In genomic region chr16:52496051-52496876, GRCh38 we compare ENCODE assay signal across 1 cellular context.
TF ChIP-seq lines count a peak whose summit lies in the region.

No MANE protein-coding gene starts in this region.

TF ChIP-seq in HepG2, 621 proteins besides CTCF, POLR2A, EP300 and RAD21 (continued from another document and continues in another):
- TF ChIP-seq ZNF275 (CRISPR knock-in tag; IDR thresholded peaks at IDR 0.05; ENCODE audit: borderline replicate concordance), result no peak
- TF ChIP-seq ZNF607 (CRISPR knock-in tag; IDR thresholded peaks at IDR 0.05; ENCODE audit: borderline replicate concordance), result no peak; the same call in 1 of the 2 replicates
- no peak for TF ChIP-seq FUBP1 (CRISPR knock-in tag; IDR thresholded peaks at IDR 0.05; ENCODE audit: borderline replicate concordance)
- no peak for TF ChIP-seq NFYB (CRISPR knock-in tag; IDR thresholded peaks at IDR 0.05)
- no peak for TF ChIP-seq ZNF546 (CRISPR knock-in tag; conservative IDR thresholded peaks at IDR 0.05)
- TF ChIP-seq FOSL1 (CRISPR knock-in tag; IDR thresholded peaks at IDR 0.05; ENCODE audit: borderline replicate concordance), result no peak
- TF ChIP-seq ZNF44 (CRISPR knock-in tag; IDR thresholded peaks at IDR 0.05), result no peak
- TF ChIP-seq ARNT2 (CRISPR knock-in tag; IDR thresholded peaks at IDR 0.05; ENCODE audit: low read depth), result no peak
- 0 out of 2 replicates have a peak, but pooled peaks have one; percentile 34 for TF ChIP-seq ZNF24 (IDR thresholded peaks at IDR 0.05)
- no peak for TF ChIP-seq IRX3 (CRISPR knock-in tag; IDR thresholded peaks at IDR 0.05; ENCODE audit: borderline replicate concordance, low read depth)
- TF ChIP-seq THAP8 (CRISPR knock-in tag; IDR thresholded peaks at IDR 0.05; ENCODE audit: borderline replicate concordance), result no peak
- TF ChIP-seq ZKSCAN8 (CRISPR knock-in tag; IDR thresholded peaks at IDR 0.05; ENCODE audit: borderline replicate concordance), result peak; percentile 95
- TF ChIP-seq PAX8 (CRISPR knock-in tag; IDR thresholded peaks at IDR 0.05; ENCODE audit: borderline replicate concordance), result no peak
- TF ChIP-seq, protein P1, sequence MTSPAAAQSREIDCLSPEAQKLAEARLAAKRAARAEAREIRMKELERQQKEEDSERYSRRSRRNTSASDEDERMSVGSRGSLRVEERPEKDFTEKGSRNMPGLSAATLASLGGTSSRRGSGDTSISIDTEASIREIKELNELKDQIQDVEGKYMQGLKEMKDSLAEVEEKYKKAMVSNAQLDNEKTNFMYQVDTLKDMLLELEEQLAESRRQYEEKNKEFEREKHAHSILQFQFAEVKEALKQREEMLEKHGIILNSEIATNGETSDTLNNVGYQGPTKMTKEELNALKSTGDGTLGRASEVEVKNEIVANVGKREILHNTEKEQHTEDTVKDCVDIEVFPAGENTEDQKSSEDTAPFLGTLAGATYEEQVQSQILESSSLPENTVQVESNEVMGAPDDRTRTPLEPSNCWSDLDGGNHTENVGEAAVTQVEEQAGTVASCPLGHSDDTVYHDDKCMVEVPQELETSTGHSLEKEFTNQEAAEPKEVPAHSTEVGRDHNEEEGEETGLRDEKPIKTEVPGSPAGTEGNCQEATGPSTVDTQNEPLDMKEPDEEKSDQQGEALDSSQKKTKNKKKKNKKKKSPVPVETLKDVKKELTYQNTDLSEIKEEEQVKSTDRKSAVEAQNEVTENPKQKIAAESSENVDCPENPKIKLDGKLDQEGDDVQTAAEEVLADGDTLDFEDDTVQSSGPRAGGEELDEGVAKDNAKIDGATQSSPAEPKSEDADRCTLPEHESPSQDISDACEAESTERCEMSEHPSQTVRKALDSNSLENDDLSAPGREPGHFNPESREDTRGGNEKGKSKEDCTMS (CRISPR knock-in tag; conservative IDR thresholded peaks at IDR 0.05), result no peak
- TF ChIP-seq, protein P2, sequence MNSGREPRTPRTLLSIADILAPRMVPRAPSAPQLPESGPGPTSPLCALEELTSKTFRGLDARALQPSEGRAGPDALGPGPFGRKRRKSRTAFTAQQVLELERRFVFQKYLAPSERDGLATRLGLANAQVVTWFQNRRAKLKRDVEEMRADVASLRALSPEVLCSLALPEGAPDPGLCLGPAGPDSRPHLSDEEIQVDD (CRISPR knock-in tag; IDR thresholded peaks at IDR 0.05; ENCODE audit: borderline replicate concordance), result no peak
- no peak for TF ChIP-seq NFE2 (CRISPR knock-in tag; IDR thresholded peaks at IDR 0.05)
- TF ChIP-seq, protein P3, sequence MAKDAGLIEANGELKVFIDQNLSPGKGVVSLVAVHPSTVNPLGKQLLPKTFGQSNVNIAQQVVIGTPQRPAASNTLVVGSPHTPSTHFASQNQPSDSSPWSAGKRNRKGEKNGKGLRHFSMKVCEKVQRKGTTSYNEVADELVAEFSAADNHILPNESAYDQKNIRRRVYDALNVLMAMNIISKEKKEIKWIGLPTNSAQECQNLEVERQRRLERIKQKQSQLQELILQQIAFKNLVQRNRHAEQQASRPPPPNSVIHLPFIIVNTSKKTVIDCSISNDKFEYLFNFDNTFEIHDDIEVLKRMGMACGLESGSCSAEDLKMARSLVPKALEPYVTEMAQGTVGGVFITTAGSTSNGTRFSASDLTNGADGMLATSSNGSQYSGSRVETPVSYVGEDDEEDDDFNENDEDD (CRISPR knock-in tag; IDR thresholded peaks at IDR 0.05; ENCODE audit: borderline replicate concordance), result peak; percentile 28; the same call in 1 of the 2 replicates
- no peak for TF ChIP-seq ZNF562 (CRISPR knock-in tag; IDR thresholded peaks at IDR 0.05; ENCODE audit: borderline replicate concordance)
- no peak; the same call in 1 of the 2 replicates for TF ChIP-seq ZNF460 (CRISPR knock-in tag; IDR thresholded peaks at IDR 0.05; ENCODE audit: borderline replicate concordance)
- TF ChIP-seq HCFC1 (IDR thresholded peaks at IDR 0.05; ENCODE audit: low read depth, low read length), result no peak
- TF ChIP-seq ZNF7 (CRISPR knock-in tag; IDR thresholded peaks at IDR 0.05), result no peak
- peak; percentile 100 for TF ChIP-seq MBD4 (IDR thresholded peaks at IDR 0.05; ENCODE audit: borderline replicate concordance, low read length)
- TF ChIP-seq ATM (IDR thresholded peaks at IDR 0.05; ENCODE audit: borderline replicate concordance), result no peak
- TF ChIP-seq, protein P4, sequence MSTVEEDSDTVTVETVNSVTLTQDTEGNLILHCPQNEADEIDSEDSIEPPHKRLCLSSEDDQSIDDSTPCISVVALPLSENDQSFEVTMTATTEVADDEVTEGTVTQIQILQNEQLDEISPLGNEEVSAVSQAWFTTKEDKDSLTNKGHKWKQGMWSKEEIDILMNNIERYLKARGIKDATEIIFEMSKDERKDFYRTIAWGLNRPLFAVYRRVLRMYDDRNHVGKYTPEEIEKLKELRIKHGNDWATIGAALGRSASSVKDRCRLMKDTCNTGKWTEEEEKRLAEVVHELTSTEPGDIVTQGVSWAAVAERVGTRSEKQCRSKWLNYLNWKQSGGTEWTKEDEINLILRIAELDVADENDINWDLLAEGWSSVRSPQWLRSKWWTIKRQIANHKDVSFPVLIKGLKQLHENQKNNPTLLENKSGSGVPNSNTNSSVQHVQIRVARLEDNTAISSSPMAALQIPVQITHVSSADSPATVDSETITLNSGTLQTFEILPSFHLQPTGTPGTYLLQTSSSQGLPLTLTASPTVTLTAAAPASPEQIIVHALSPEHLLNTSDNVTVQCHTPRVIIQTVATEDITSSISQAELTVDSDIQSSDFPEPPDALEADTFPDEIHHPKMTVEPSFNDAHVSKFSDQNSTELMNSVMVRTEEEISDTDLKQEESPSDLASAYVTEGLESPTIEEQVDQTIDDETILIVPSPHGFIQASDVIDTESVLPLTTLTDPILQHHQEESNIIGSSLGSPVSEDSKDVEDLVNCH (CRISPR knock-in tag; IDR thresholded peaks at IDR 0.05), result no peak
- no peak for TF ChIP-seq SETDB1 (CRISPR knock-in tag; IDR thresholded peaks at IDR 0.05; ENCODE audit: borderline replicate concordance)
- TF ChIP-seq XRCC5 (optimal IDR thresholded peaks at IDR 0.05; ENCODE audit: low read length), result no peak
- no peak for TF ChIP-seq CAMTA2 (CRISPR knock-in tag; IDR thresholded peaks at IDR 0.05; ENCODE audit: borderline replicate concordance)
- TF ChIP-seq, protein P5, sequence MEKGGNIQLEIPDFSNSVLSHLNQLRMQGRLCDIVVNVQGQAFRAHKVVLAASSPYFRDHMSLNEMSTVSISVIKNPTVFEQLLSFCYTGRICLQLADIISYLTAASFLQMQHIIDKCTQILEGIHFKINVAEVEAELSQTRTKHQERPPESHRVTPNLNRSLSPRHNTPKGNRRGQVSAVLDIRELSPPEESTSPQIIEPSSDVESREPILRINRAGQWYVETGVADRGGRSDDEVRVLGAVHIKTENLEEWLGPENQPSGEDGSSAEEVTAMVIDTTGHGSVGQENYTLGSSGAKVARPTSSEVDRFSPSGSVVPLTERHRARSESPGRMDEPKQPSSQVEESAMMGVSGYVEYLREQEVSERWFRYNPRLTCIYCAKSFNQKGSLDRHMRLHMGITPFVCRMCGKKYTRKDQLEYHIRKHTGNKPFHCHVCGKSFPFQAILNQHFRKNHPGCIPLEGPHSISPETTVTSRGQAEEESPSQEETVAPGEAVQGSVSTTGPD (CRISPR knock-in tag; IDR thresholded peaks at IDR 0.05), result no peak
- no peak for TF ChIP-seq ZNF720 (CRISPR knock-in tag; IDR thresholded peaks at IDR 0.05)
- TF ChIP-seq FOXO4 (CRISPR knock-in tag; conservative IDR thresholded peaks at IDR 0.05), result 0 out of 2 replicates have a peak, but pooled peaks have one; percentile 91
- TF ChIP-seq, protein P6, sequence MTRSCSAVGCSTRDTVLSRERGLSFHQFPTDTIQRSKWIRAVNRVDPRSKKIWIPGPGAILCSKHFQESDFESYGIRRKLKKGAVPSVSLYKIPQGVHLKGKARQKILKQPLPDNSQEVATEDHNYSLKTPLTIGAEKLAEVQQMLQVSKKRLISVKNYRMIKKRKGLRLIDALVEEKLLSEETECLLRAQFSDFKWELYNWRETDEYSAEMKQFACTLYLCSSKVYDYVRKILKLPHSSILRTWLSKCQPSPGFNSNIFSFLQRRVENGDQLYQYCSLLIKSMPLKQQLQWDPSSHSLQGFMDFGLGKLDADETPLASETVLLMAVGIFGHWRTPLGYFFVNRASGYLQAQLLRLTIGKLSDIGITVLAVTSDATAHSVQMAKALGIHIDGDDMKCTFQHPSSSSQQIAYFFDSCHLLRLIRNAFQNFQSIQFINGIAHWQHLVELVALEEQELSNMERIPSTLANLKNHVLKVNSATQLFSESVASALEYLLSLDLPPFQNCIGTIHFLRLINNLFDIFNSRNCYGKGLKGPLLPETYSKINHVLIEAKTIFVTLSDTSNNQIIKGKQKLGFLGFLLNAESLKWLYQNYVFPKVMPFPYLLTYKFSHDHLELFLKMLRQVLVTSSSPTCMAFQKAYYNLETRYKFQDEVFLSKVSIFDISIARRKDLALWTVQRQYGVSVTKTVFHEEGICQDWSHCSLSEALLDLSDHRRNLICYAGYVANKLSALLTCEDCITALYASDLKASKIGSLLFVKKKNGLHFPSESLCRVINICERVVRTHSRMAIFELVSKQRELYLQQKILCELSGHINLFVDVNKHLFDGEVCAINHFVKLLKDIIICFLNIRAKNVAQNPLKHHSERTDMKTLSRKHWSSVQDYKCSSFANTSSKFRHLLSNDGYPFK (CRISPR knock-in tag; IDR thresholded peaks at IDR 0.05; ENCODE audit: borderline replicate concordance), result no peak
- no peak for TF ChIP-seq MLLT10 (CRISPR knock-in tag; IDR thresholded peaks at IDR 0.05)
- no peak for TF ChIP-seq ZNF557 (CRISPR knock-in tag; IDR thresholded peaks at IDR 0.05)
- peak; percentile 74; the same call in 1 of the 2 replicates for TF ChIP-seq ARNTL (CRISPR knock-in tag; IDR thresholded peaks at IDR 0.05)
- no peak for TF ChIP-seq U2AF1 (optimal IDR thresholded peaks at IDR 0.05; ENCODE audit: low read depth, low read length)
- TF ChIP-seq RARA (CRISPR knock-in tag; IDR thresholded peaks at IDR 0.05), result peak; percentile 99
- no peak for TF ChIP-seq ZNF788 (CRISPR knock-in tag; IDR thresholded peaks at IDR 0.05; ENCODE audit: borderline replicate concordance)
- peak; percentile 53; the same call in 1 of the 2 replicates for TF ChIP-seq RBFOX2 (IDR thresholded peaks at IDR 0.05; ENCODE audit: low read depth, low read length)
- no peak for TF ChIP-seq ZFAT (CRISPR knock-in tag; conservative IDR thresholded peaks at IDR 0.05)
- 0 out of 2 replicates have a peak, but pooled peaks have one; percentile 82 for TF ChIP-seq RFXANK (CRISPR knock-in tag; IDR thresholded peaks at IDR 0.05)
- TF ChIP-seq, protein P7, sequence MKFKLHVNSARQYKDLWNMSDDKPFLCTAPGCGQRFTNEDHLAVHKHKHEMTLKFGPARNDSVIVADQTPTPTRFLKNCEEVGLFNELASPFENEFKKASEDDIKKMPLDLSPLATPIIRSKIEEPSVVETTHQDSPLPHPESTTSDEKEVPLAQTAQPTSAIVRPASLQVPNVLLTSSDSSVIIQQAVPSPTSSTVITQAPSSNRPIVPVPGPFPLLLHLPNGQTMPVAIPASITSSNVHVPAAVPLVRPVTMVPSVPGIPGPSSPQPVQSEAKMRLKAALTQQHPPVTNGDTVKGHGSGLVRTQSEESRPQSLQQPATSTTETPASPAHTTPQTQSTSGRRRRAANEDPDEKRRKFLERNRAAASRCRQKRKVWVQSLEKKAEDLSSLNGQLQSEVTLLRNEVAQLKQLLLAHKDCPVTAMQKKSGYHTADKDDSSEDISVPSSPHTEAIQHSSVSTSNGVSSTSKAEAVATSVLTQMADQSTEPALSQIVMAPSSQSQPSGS (CRISPR knock-in tag; IDR thresholded peaks at IDR 0.05), result peak; percentile 93
- TF ChIP-seq EED (CRISPR knock-in tag; IDR thresholded peaks at IDR 0.05), result no peak
- TF ChIP-seq, protein P8, sequence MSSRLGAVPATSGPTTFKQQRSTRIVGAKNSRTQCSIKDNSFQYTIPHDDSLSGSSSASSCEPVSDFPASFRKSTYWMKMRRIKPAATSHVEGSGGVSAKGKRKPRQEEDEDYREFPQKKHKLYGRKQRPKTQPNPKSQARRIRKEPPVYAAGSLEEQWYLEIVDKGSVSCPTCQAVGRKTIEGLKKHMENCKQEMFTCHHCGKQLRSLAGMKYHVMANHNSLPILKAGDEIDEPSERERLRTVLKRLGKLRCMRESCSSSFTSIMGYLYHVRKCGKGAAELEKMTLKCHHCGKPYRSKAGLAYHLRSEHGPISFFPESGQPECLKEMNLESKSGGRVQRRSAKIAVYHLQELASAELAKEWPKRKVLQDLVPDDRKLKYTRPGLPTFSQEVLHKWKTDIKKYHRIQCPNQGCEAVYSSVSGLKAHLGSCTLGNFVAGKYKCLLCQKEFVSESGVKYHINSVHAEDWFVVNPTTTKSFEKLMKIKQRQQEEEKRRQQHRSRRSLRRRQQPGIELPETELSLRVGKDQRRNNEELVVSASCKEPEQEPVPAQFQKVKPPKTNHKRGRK (CRISPR knock-in tag; IDR thresholded peaks at IDR 0.05), result no peak
- no peak for TF ChIP-seq ZZZ3 (CRISPR knock-in tag; IDR thresholded peaks at IDR 0.05; ENCODE audit: borderline replicate concordance)
